8 cellular contexts compared by ENCODE assay signal in genomic region chr14:35287481-35288013, GRCh38. TPM values are rescaled to one million over a fixed set of nuclear protein-coding genes. Genes with fewer than 3 reads are reported as not detected.
DNase-seq lines count a peak whose midpoint lies in the region; ATAC-seq and TF ChIP-seq lines count a peak whose summit lies in the region.
"Had no signal": no experiment of that assay in that cellular context is flagged by ENCODE, and none has a peak within 500 bp of the region (broad histone marks: within the 10 kb centered on the region; RNA-seq: fewer than 3 reads in every experiment).

No MANE protein-coding gene starts in this region.

- H3K9me3 Mint-ChIP-seq in activated CD4-positive, alpha-beta memory T cell treated with anti-CD3 and anti-CD28 coated beads for 36 hours: no peaks in the 10 kb centered on the region

- peaks cover 57% of the 10 kb centered on the region for H3K4me1 Mint-ChIP-seq in activated CD4-positive, alpha-beta memory T cell treated with anti-CD3 and anti-CD28 coated beads for 36 hours (ENCODE audit: low read depth)

- H3K27me3 Mint-ChIP-seq in activated CD4-positive, alpha-beta memory T cell treated with anti-CD3 and anti-CD28 coated beads for 36 hours: no peaks in the 10 kb centered on the region

- peak in 1 of 2 experiments; percentile 12 for DNase-seq in HL-60 (ENCODE audit: low read depth in 1 of 2, low spot score in 1 of 2)
- peak; percentile 79 for DNase-seq in activated CD4-positive, alpha-beta memory T cell treated with anti-CD3 and anti-CD28 coated beads for 36 hours
- DNase-seq in glomerular visceral epithelial cell (ENCODE audit: extremely low spot score): peak; percentile 54
- peak; percentile 22 to 44 for DNase-seq in stimulated activated CD8-positive, alpha-beta memory T cell treated with anti-CD3 and anti-CD28 coated beads, Interleukin-2, amount 100 ng/mL, for 48 hours (ENCODE audit: low read depth in 2 of 2)
- DNase-seq in foreskin fibroblast: no peak
- DNase-seq: NCI-H446 had no signal

- H3K27me3 ChIP-seq in HL-60 (ENCODE audit: insufficient read depth, poor library complexity, severe bottlenecking): no peaks in the 10 kb centered on the region

- peak overlapping the region; percentile 49 for H3K4me3 Mint-ChIP-seq in activated CD4-positive, alpha-beta memory T cell treated with anti-CD3 and anti-CD28 coated beads for 36 hours

- peak overlapping the region; percentile 92 for H3K27ac ChIP-seq in HL-60 (replicated peaks)

- TF ChIP-seq CTCF in HL-60 (IDR thresholded peaks at IDR 0.05; ENCODE audit: insufficient read depth, low read length): no peak
- no peak for TF ChIP-seq CTCF in foreskin fibroblast (IDR thresholded peaks at IDR 0.05; ENCODE audit: low read depth, low read length)

- H3K4me3 ChIP-seq in HL-60 (replicated peaks; ENCODE audit: insufficient read depth, low read length): no peak overlapping the region
- H3K4me3 ChIP-seq in foreskin fibroblast (ENCODE audit: low read depth in 1 of 2, low read length in 2 of 2): no peak overlapping the region

- CTCF ChIA-PET in activated CD4-positive, alpha-beta memory T cell treated with anti-CD3 and anti-CD28 coated beads for 36 hours (lab: Charles Lee): interaction anchor here (0.9 to 5.5 kb wide), 7 partner anchors 28 to 147 kb away, joined by 3 to 33 read pairs (median 8); partner anchors contain the start of gene NFKBIA

- peak overlapping the region; percentile 96 for H3K27ac Mint-ChIP-seq in activated CD4-positive, alpha-beta memory T cell treated with anti-CD3 and anti-CD28 coated beads for 36 hours

- POLR2A ChIA-PET in activated CD4-positive, alpha-beta memory T cell treated with anti-CD3 and anti-CD28 coated beads for 36 hours (lab: Charles Lee): interaction anchor here (0.6 to 6.2 kb wide), 7 partner anchors 9 to 129 kb away, joined by 3 to 150 read pairs (median 16); partner anchors contain the start of gene NFKBIA

- ATAC-seq in HG03378 (IDR thresholded peaks at IDR 0.05; ENCODE audit: unreplicated experiment) (no peak), GM18867 (IDR thresholded peaks at IDR 0.05; ENCODE audit: unreplicated experiment) (no peak)

- peaks cover 11% of the 10 kb centered on the region for H3K36me3 Mint-ChIP-seq in activated CD4-positive, alpha-beta memory T cell treated with anti-CD3 and anti-CD28 coated beads for 36 hours

- intact Hi-C loops in activated CD4-positive, alpha-beta memory T cell treated with anti-CD3 and anti-CD28 coated beads for 36 hours (cut with micrococcal nuclease): loop anchor here (1.0 to 5.0 kb wide), 8 partner anchors 27 to 540 kb away; partner anchors contain the start of genes BRMS1L and NFKBIA

RNA-seq across cellular contexts. Expression of gene PSMA6, which starts 4.6 kb away (rescaled TPM):
- total RNA-seq in activated CD4-positive, alpha-beta memory T cell treated with anti-CD3 and anti-CD28 coated beads for 36 hours: 100 to 1,000 TPM; 407 to 425 TPM

Comparison
In these comparisons a context has a peak if more than half of its experiments do, and no peak if none do; other contexts are left out.
1. DNase-seq: peak in activated CD4-positive, alpha-beta memory T cell treated with anti-CD3 and anti-CD28 coated beads for 36 hours (single experiment), glomerular visceral epithelial cell (single experiment) and stimulated activated CD8-positive, alpha-beta memory T cell treated with anti-CD3 and anti-CD28 coated beads, Interleukin-2, amount 100 ng/mL, for 48 hours (2 of 2); none in foreskin fibroblast (0 of 2).